ENCODE assay signal across 23 cellular contexts in genomic region chr15:71349336-71349735, GRCh38.
"Had no signal": no experiment of that assay in that cellular context is flagged by ENCODE, and none has a peak within 500 bp of the region (broad histone marks: within the 10 kb centered on the region; RNA-seq: fewer than 3 reads in every experiment).

No MANE protein-coding gene starts in this region.

- DNase-seq: activated B cell treated with CpG ODN at 0.5 μM for 24 hours; activated CD4-positive, alpha-beta T cell treated with anti-CD3 and anti-CD28 coated beads for 1 hour; activated CD4-positive, alpha-beta T cell treated with anti-CD3 and anti-CD28 coated beads, Interleukin-2, amount 10 ng/mL, durations not matched to agents 24 days and 14 days; activated CD4-positive, alpha-beta T cell treated with anti-CD3 and anti-CD28 coated beads, Interleukin-2, amount 50 U/mL, for 48 hours; activated CD8-positive, alpha-beta memory T cell treated with anti-CD3 and anti-CD28 coated beads, Interleukin-2, amount 10 ng/mL, durations not matched to agents 7 days and 5 days; activated effector memory CD4-positive, alpha-beta T cell treated with Interleukin-2 at 50 U/mL for 16 hours; activated naive CD4-positive, alpha-beta T cell; activated T-cell treated with anti-CD3 and anti-CD28 coated beads, Interleukin-2, amount 50 U/mL, for 24 hours; aorta; caudate nucleus; KG1; NCI-H1048; NCI-H1694; NCI-H2029; NCI-H345; NCI-H510A; NCI-H774; SHP77 treated with DMSO at 0.1 percent for 48 hours; T-helper 17 cell; T-helper 9 cell had no signal

- H3K27me3 Mint-ChIP-seq: activated CD4-positive, alpha-beta T cell treated with anti-CD3 and anti-CD28 coated beads, Interleukin-2, amount 10 ng/mL, durations not matched to agents 24 days and 14 days; activated naive CD4-positive, alpha-beta T cell treated with anti-CD3 and anti-CD28 coated beads, Interleukin-2, amount 50 U/mL, for 24 hours had no signal

- H3K36me3 ChIP-seq: breast epithelium had no signal

- H3K9me3 Mint-ChIP-seq: activated B cell treated with CpG ODN at 0.5 μM for 24 hours; activated CD4-positive, alpha-beta T cell treated with anti-CD3 and anti-CD28 coated beads, Interleukin-2, amount 10 ng/mL, durations not matched to agents 24 days and 14 days; activated naive CD4-positive, alpha-beta T cell treated with anti-CD3 and anti-CD28 coated beads, Interleukin-2, amount 50 U/mL, for 24 hours; activated T-helper 1 cell treated with anti-CD3 and anti-CD28 coated beads, Interleukin-12 subunit alpha, Interleukin-12 subunit beta, Interleukin-2, Interleukin-4 antibody, amounts not matched to agents 30 ng/mL and 10 ng/mL and 1 ng/mL, durations not matched to agents 14 hours and 24 hours and 36 hours had no signal

- H3K9me3 ChIP-seq: breast epithelium had no signal

- H3K27ac Mint-ChIP-seq: activated B cell treated with CpG ODN at 0.5 μM for 24 hours; activated CD4-positive, alpha-beta T cell treated with anti-CD3 and anti-CD28 coated beads, Interleukin-2, amount 10 ng/mL, durations not matched to agents 24 days and 14 days; activated CD8-positive, alpha-beta memory T cell treated with anti-CD3 and anti-CD28 coated beads, Interleukin-2, amount 10 ng/mL, durations not matched to agents 7 days and 5 days; activated naive CD4-positive, alpha-beta T cell treated with anti-CD3 and anti-CD28 coated beads, Interleukin-2, amount 50 U/mL, for 24 hours; activated T-cell treated with anti-CD3 and anti-CD28 coated beads, Interleukin-2, amount 50 U/mL, for 24 hours; activated T-helper 1 cell treated with anti-CD3 and anti-CD28 coated beads, Interleukin-12 subunit alpha, Interleukin-12 subunit beta, Interleukin-2, Interleukin-4 antibody, amounts not matched to agents 30 ng/mL and 10 ng/mL and 1 ng/mL, durations not matched to agents 14 hours and 24 hours and 36 hours; T-helper 17 cell had no signal

- H3K4me3 ChIP-seq: breast epithelium had no signal

- H3K36me3 Mint-ChIP-seq: activated CD8-positive, alpha-beta memory T cell treated with anti-CD3 and anti-CD28 coated beads, Interleukin-2, amount 10 ng/mL, durations not matched to agents 7 days and 5 days; activated naive CD4-positive, alpha-beta T cell treated with anti-CD3 and anti-CD28 coated beads, Interleukin-2, amount 50 U/mL, for 24 hours had no signal

- H3K4me1 Mint-ChIP-seq: activated B cell treated with CpG ODN at 0.5 μM for 24 hours; activated CD4-positive, alpha-beta T cell treated with anti-CD3 and anti-CD28 coated beads, Interleukin-2, amount 10 ng/mL, durations not matched to agents 24 days and 14 days; activated CD8-positive, alpha-beta memory T cell treated with anti-CD3 and anti-CD28 coated beads, Interleukin-2, amount 10 ng/mL, durations not matched to agents 7 days and 5 days; T-helper 17 cell had no signal

- H3K27ac ChIP-seq: breast epithelium had no signal

- ATAC-seq: activated CD8-positive, alpha-beta memory T cell treated with anti-CD3 and anti-CD28 coated beads, Interleukin-2, amount 10 ng/mL, durations not matched to agents 7 days and 5 days; T-helper 17 cell had no signal

- H3K27me3 ChIP-seq: breast epithelium had no signal

- H3K4me1 ChIP-seq: breast epithelium had no signal

- H3K4me3 Mint-ChIP-seq: activated B cell treated with CpG ODN at 0.5 μM for 24 hours; activated CD4-positive, alpha-beta T cell treated with anti-CD3 and anti-CD28 coated beads, Interleukin-2, amount 10 ng/mL, durations not matched to agents 24 days and 14 days; activated CD8-positive, alpha-beta memory T cell treated with anti-CD3 and anti-CD28 coated beads, Interleukin-2, amount 10 ng/mL, durations not matched to agents 7 days and 5 days; activated naive CD4-positive, alpha-beta T cell treated with anti-CD3 and anti-CD28 coated beads, Interleukin-2, amount 50 U/mL, for 24 hours; activated T-cell treated with anti-CD3 and anti-CD28 coated beads, Interleukin-2, amount 50 U/mL, for 24 hours; activated T-helper 1 cell treated with anti-CD3 and anti-CD28 coated beads, Interleukin-12 subunit alpha, Interleukin-12 subunit beta, Interleukin-2, Interleukin-4 antibody, amounts not matched to agents 30 ng/mL and 10 ng/mL and 1 ng/mL, durations not matched to agents 14 hours and 24 hours and 36 hours; T-helper 17 cell had no signal
